Comparison of ENCODE assay signal across 15 cellular contexts in the genomic region with DNA sequence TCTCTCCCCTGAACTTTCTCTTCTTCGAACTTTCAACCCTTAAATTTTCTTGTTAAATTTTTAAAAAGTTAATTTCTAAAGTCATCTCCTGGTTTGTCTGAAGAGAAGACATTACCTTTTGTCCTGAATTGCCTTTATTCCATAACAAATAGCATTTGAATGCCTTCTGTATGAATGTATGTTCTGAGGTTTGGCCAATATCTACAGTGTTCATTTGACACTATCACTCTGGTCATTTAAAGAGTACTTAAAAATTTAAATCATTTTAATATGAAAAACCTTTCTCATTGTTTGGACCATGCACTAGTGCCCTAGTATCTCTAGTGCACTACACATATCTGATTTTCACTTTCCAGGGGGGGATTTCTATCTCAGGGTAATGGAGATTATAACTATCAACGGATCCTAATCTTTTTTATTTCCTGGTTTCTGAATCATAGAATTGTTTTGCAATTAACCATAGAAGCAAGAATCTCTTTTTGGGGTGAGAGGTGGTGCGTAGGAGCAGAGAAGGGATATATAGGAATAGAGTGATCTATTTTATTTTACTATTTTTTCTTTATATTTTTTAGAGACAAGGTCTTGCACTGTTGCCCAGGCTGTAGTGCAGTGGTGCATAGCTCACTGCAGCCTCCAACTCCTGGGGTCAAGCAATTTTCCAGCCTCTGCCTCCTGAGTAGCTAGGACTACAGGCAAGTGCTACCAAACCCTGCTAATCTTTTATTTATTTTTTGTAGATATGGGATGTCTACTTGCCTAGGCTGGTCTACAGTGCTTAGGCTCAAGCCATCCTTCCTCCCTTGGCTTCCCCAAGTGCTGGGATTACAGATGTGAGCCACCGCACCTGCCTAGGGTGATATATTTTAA. TPM values are rescaled to one million over a fixed set of nuclear protein-coding genes. Genes with fewer than 3 reads are reported as not detected.
DNase-seq lines count a peak whose midpoint lies in the region; ATAC-seq, FAIRE-seq and TF ChIP-seq lines count a peak whose summit lies in the region.
"Had no signal": no experiment of that assay in that cellular context is flagged by ENCODE, and none has a peak within 500 bp of the region (broad histone marks: within the 10 kb centered on the region; RNA-seq: fewer than 3 reads in every experiment).

No MANE protein-coding gene starts in this region.

- DNase-seq in A549 (ENCODE audit: low read depth in 1 of 2, low spot score in 1 of 2), result no peak
- peak; percentile 32 for DNase-seq in ELR (ENCODE audit: low read depth)
- peak in 1 of 2 experiments; percentile 40 for DNase-seq in PC-9
- peak; percentile 40 for DNase-seq in fibroblast of the aortic adventitia (ENCODE audit: low read depth)
- no peak for DNase-seq in SHP77 treated with DMSO at 0.1 percent for 48 hours (lab: John Stamatoyannopoulos, UW)
- no peak for DNase-seq in NOMO-1 (lab: John Stamatoyannopoulos, UW; ENCODE audit: unreplicated experiment in 2 of 2)
- DNase-seq: BE2C; CD4-positive, alpha-beta T cell; DND-41; NCI-H1436; NCI-H2171; NCI-H446 treated with DMSO at 0.1 percent for 48 hours had no signal

- H3K4me2 ChIP-seq in A549 (peak overlapping the region; percentile 62), PC-9 (peak overlapping the region; percentile 57)

- H3K4me1 ChIP-seq in A549 (peaks cover 77% of the 10 kb centered on the region), PC-9 (replicated peaks; ENCODE audit: insufficient read depth) (peaks cover 83% of the 10 kb centered on the region)

- peaks cover 20% of the 10 kb centered on the region for H3F3A ChIP-seq in PC-9 (ENCODE audit: insufficient read depth, low read depth)

- H2AFZ ChIP-seq in PC-9, result no peak overlapping the region

- no peak for FAIRE-seq in A549 (lab: Jason Lieb, UNC)
- FAIRE-seq: H54 had no signal

- H3K36me3 ChIP-seq in PC-9 (ENCODE audit: low read depth), result no peaks in the 10 kb centered on the region
- H3K36me3 ChIP-seq: BE2C had no signal

- intact Hi-C loops in PC-9 (cut with micrococcal nuclease; ENCODE audit: unreplicated experiment), result no loop called here

- peaks cover 93% of the 10 kb centered on the region for H3K79me2 ChIP-seq in PC-9 (ENCODE audit: low read depth)

- 77% methylated on average over 4 of the region's 4 CpGs for WGBS in A549 (ENCODE audit: missing lambda C conversion rate)

- TF ChIP-seq CTCF in A549 (IDR thresholded peaks at IDR 0.05), result no peak
- TF ChIP-seq CTCF in PC-9 (conservative IDR thresholded peaks at IDR 0.05), result no peak
- no peak for TF ChIP-seq CTCF in fibroblast of the aortic adventitia (IDR thresholded peaks at IDR 0.05; ENCODE audit: insufficient read depth, low read length)

- no peaks in the 10 kb centered on the region for H3K27me3 ChIP-seq in PC-9 (ENCODE audit: insufficient read depth, low read depth)
- H3K27me3 ChIP-seq: BE2C had no signal

- POLR2A ChIA-PET in A549 (lab: Yijun Ruan, JAX), result no interaction called here
- POLR2A ChIA-PET in PC-9 (lab: Charles Lee; ENCODE audit: unreplicated experiment), result no interaction called here

- ATAC-seq in A549 (no peak), GM21619 (IDR thresholded peaks at IDR 0.05; ENCODE audit: unreplicated experiment) (no peak), GM21360 (IDR thresholded peaks at IDR 0.05; ENCODE audit: unreplicated experiment) (no peak)

- H3K27ac ChIP-seq in A549 (peak overlapping the region in 1 of 2 experiments; percentile 41; a peak in 1 of 6 replicates), PC-9 (peak overlapping the region; percentile 52)

- no peak for TF ChIP-seq POLR2A in A549 (IDR thresholded peaks at IDR 0.05; ENCODE audit: low read length)

- H4K20me1 ChIP-seq in PC-9 (ENCODE audit: insufficient read depth), result no peaks in the 10 kb centered on the region

- TF ChIP-seq EP300 in A549 (IDR thresholded peaks at IDR 0.05), result no peak

- CTCF ChIA-PET in A549 (lab: Yijun Ruan, JAX), result interaction anchor here (1.0 to 2.1 kb wide), 2 partner anchors 10 to 119 kb away, joined by 3 to 5 read pairs; no protein-coding TSS in a partner anchor
- CTCF ChIA-PET in PC-9 (lab: Charles Lee), result no interaction called here

- H3K9me2 ChIP-seq in PC-9 (ENCODE audit: insufficient read depth), result no peaks in the 10 kb centered on the region

- no peak for TF ChIP-seq RAD21 in A549 (conservative IDR thresholded peaks at IDR 0.05 in 1 of 2, IDR thresholded peaks at IDR 0.05 in 1 of 2)

- BruUV-seq in PC-9 (replicated peaks; lab: Mats Ljungman, UMichigan), result no TSS peak

- H3K4me3 ChIP-seq in A549 (no peak overlapping the region), PC-9 (no peak overlapping the region), fibroblast of the aortic adventitia (ENCODE audit: low read depth, low read length) (no peak overlapping the region)

- H3K9me3 ChIP-seq in A549, result no peaks in the 10 kb centered on the region
- H3K9me3 ChIP-seq in PC-9 (ENCODE audit: insufficient read depth, low read depth), result no peaks in the 10 kb centered on the region
- H3K9me3 ChIP-seq: BE2C had no signal

TF ChIP-seq in A549, 52 proteins besides CTCF, POLR2A, EP300 and RAD21:
- TF ChIP-seq ZFP36 (IDR thresholded peaks at IDR 0.05; ENCODE audit: borderline replicate concordance, partially characterized antibody), result no peak
- no peak for TF ChIP-seq RARB (CRISPR knock-in tag; IDR thresholded peaks at IDR 0.05)
- no peak for TF ChIP-seq PHF8 (IDR thresholded peaks at IDR 0.05; ENCODE audit: borderline replicate concordance, low read depth)
- TF ChIP-seq FOXS1 (CRISPR knock-in tag; IDR thresholded peaks at IDR 0.05), result no peak
- TF ChIP-seq CHD4 (IDR thresholded peaks at IDR 0.05; ENCODE audit: borderline replicate concordance), result no peak
- TF ChIP-seq ESRRA (IDR thresholded peaks at IDR 0.05; ENCODE audit: borderline replicate concordance, low read length), result no peak
- no peak for TF ChIP-seq MAZ (IDR thresholded peaks at IDR 0.05; ENCODE audit: borderline replicate concordance, low read depth, low read length)
- TF ChIP-seq KDM5A (IDR thresholded peaks at IDR 0.05), result no peak

RNA-seq across cellular contexts. Expression of gene TANC1, which starts 25.5 kb away (rescaled TPM):
- polyA plus RNA-seq in A549 (2011; rRNA removed) (19.5 and 21.2 TPM in 2 replicates), A549 (2017; fragmentation: RNase III; extraction: RNeasy Plus Mini Kit Qiagen cat#74134 plus additional on column Dnase treatment) (8.1 to 10.0 TPM (median 9.2 TPM) in 3 replicates)
- 6.3 and 7.0 TPM in 2 replicates for polyA plus RNA-seq in A549 (2012; cell fraction: cytosol; rRNA removed)
- 18.2 and 19.3 TPM in 2 replicates for polyA plus RNA-seq in A549 (2012; cell fraction: nucleus; rRNA removed)
- 43.3 and 47.4 TPM in 2 replicates for polyA minus RNA-seq in A549 (2011; rRNA and poly(A)+ RNA removed)
- total RNA-seq in PC-9 (2021) (21.2 and 26.0 TPM in 2 replicates), fibroblast of the aortic adventitia (ENCODE audit: low replicate concordance) (11.9 and 22.7 TPM in 2 replicates)

Comparison
In these comparisons a context has a peak if more than half of its experiments do, and no peak if none do; other contexts are left out.
1. DNase-seq: peak in ELR (single experiment) and fibroblast of the aortic adventitia (single experiment); none in A549 (0 of 2), SHP77 treated with DMSO at 0.1 percent for 48 hours (single experiment) and NOMO-1 (0 of 2).